In the genomic region with DNA sequence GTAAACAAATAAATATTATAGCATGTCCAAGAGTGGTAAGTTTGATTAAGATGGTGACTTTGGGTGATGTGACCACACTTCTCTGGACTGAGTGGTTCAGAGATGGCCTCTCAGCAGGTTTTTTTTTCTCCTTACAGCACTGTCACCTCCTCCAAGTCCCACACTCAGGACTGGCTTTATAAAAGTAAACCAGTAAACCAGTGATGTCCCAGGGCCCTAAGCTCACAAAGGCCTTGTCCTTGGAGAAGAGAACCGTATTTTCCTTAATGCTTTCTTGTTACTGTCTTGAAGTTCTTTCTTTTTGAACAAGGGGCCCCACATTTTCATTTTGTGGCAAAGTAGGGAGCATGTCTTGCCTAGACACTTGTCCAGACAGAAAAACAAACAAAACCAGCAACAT, we compare ENCODE assay signal across 29 cellular contexts.
"Had no signal": no experiment of that assay in that cellular context is flagged by ENCODE, and none has a peak within 500 bp of the region (broad histone marks: within the 10 kb centered on the region; RNA-seq: fewer than 3 reads in every experiment).

No MANE protein-coding gene starts in this region.

- H3K27ac ChIP-seq: adrenal gland, ascending aorta, body of pancreas, brain microvascular endothelial cell, breast epithelium, cardiac muscle cell had no signal

- H3K4me1 ChIP-seq: adrenal gland, ascending aorta, body of pancreas, breast epithelium had no signal

- H3K4me3 ChIP-seq: adrenal gland, ascending aorta, body of pancreas, breast epithelium, cardiac muscle cell had no signal

- H3K27me3 ChIP-seq: adrenal gland, ascending aorta, body of pancreas, brain microvascular endothelial cell, breast epithelium, cardiac muscle cell had no signal

- H3K9me3 ChIP-seq: adrenal gland, ascending aorta, body of pancreas, breast epithelium had no signal

- H3K36me3 ChIP-seq: adrenal gland, ascending aorta, brain microvascular endothelial cell, breast epithelium, cardiac muscle cell had no signal

- DNase-seq: activated effector memory CD4-positive, alpha-beta T cell treated with anti-CD3 and anti-CD28 coated beads, Interleukin-2, amount 50 U/mL, for 16 hours; activated effector memory CD4-positive, alpha-beta T cell treated with Interleukin-2 at 50 U/mL for 16 hours; activated gamma-delta T cell; activated gamma-delta T cell treated with Interleukin-2 at 50 U/mL for 16 hours; activated naive CD4-positive, alpha-beta T cell; activated naive CD4-positive, alpha-beta T cell treated with anti-CD3 and anti-CD28 coated beads for 36 hours; activated naive CD4-positive, alpha-beta T cell treated with anti-CD3 and anti-CD28 coated beads, Interleukin-2, amount 10 ng/mL, durations not matched to agents 7 days and 5 days; activated naive CD4-positive, alpha-beta T cell treated with anti-CD3 and anti-CD28 coated beads, Interleukin-2, amount 50 U/mL, for 16 hours; activated naive CD4-positive, alpha-beta T cell treated with Interleukin-2 at 50 U/mL for 16 hours; activated naive CD8-positive, alpha-beta T cell treated with anti-CD3 and anti-CD28 coated beads for 36 hours; activated naive CD8-positive, alpha-beta T cell treated with anti-CD3 and anti-CD28 coated beads, Interleukin-2, amount 10 ng/mL, durations not matched to agents 7 days and 5 days; activated naive CD8-positive, alpha-beta T cell treated with anti-CD3 and anti-CD28 coated beads, Interleukin-2, amount 50 U/mL, for 24 hours; activated T-cell treated with anti-CD3 and anti-CD28 coated beads, Interleukin-2, amount 50 U/mL, for 24 hours; activated T-cell treated with anti-CD3 and anti-CD28 coated beads, Interleukin-2, amount 50 U/mL, for 4 hours; activated T-cell treated with anti-CD3 and anti-CD28 coated beads, Interleukin-2, amount 50 U/mL, for 48 hours; activated T-cell treated with anti-CD3 and anti-CD28 coated beads, Interleukin-2, amount 50 U/mL, for 72 hours; adrenal gland; amniotic stem cell; amygdala; anterior cingulate cortex; aorta; body of pancreas; brain microvascular endothelial cell; caudate nucleus; central memory CD4-positive, alpha-beta T cell; cerebellar nuclear complex had no signal
